ENCODE assay signal across 20 cellular contexts in genomic region chr7:8220376-8221106, GRCh38. TPM values are rescaled to one million over a fixed set of nuclear protein-coding genes. Genes with fewer than 3 reads are reported as not detected.
DNase-seq lines count a peak whose midpoint lies in the region; ATAC-seq and TF ChIP-seq lines count a peak whose summit lies in the region.
"Had no signal": no experiment of that assay in that cellular context is flagged by ENCODE, and none has a peak within 500 bp of the region (broad histone marks: within the 10 kb centered on the region; RNA-seq: fewer than 3 reads in every experiment).

No MANE protein-coding gene starts in this region.

- no peaks in the 10 kb centered on the region for H3K9me3 Mint-ChIP-seq in nephron progenitor cell
- H3K9me3 Mint-ChIP-seq in activated T-helper 2 cell treated with anti-CD3 and anti-CD28 coated beads, Interferon-gamma antibody, Interleukin-2, Interleukin-4, amounts not matched to agents 10 μg/mL and 5 μg/mL and 100 μg/mL, durations not matched to agents 14 hours and 24 hours and 36 hours, result no peaks in the 10 kb centered on the region
- H3K9me3 Mint-ChIP-seq: CD14-positive monocyte, IgD-negative memory B cell had no signal

- TF ChIP-seq CTCF in nephron progenitor cell (IDR thresholded peaks at IDR 0.05) (no peak), right lobe of liver (IDR thresholded peaks at IDR 0.05) (no peak)

- H3K36me3 ChIP-seq in right lobe of liver, result no peaks in the 10 kb centered on the region
- H3K36me3 ChIP-seq: SJSA1 had no signal

- no peak for DNase-seq in left ventricle myocardium superior
- DNase-seq in right cardiac atrium, result no peak
- peak in 17 of 61 donors; percentile 11 to 73 (median 33) for DNase-seq in caudate nucleus (lab: John Stamatoyannopoulos, UW)
- DNase-seq in nephron progenitor cell, result no peak
- DNase-seq in superior temporal gyrus (ENCODE audit: extremely low spot score), result peak; percentile 29
- no peak for DNase-seq in ACHN
- no peak for DNase-seq in right lobe of liver
- DNase-seq in activated T-helper 2 cell treated with anti-CD3 and anti-CD28 coated beads, Interferon-gamma antibody, Interleukin-2, Interleukin-4, amounts not matched to agents 10 μg/mL and 5 μg/mL and 100 μg/mL, durations not matched to agents 14 hours and 24 hours and 36 hours (ENCODE audit: low spot score), result no peak
- DNase-seq: DMS53, GF-D8, NCI-H1105, NCI-H146, NCI-H2029, NCI-H510A, NCI-H748 treated with DMSO at 0.1 percent for 48 hours had no signal

- no peaks in the 10 kb centered on the region for H3K36me3 Mint-ChIP-seq in nephron progenitor cell (ENCODE audit: low read depth)
- H3K36me3 Mint-ChIP-seq in activated T-helper 2 cell treated with anti-CD3 and anti-CD28 coated beads, Interferon-gamma antibody, Interleukin-2, Interleukin-4, amounts not matched to agents 10 μg/mL and 5 μg/mL and 100 μg/mL, durations not matched to agents 14 hours and 24 hours and 36 hours (ENCODE audit: low read depth), result no peaks in the 10 kb centered on the region
- H3K36me3 Mint-ChIP-seq: IgD-negative memory B cell had no signal

- intact Hi-C loops in left ventricle myocardium superior (cut with micrococcal nuclease), result loop anchor here (10.0 kb wide), 1 partner anchor 626 kb away; no protein-coding TSS in a partner anchor
- intact Hi-C loops in right cardiac atrium (cut with DNase I), result loop anchor here in 1 of 4 donors (10.0 kb wide), 1 partner anchor 74 kb away; no protein-coding TSS in a partner anchor
- intact Hi-C loops in right lobe of liver (cut with DNase I), result no loop called here
- intact Hi-C loops in activated T-helper 2 cell treated with anti-CD3 and anti-CD28 coated beads, Interferon-gamma antibody, Interleukin-2, Interleukin-4, amounts not matched to agents 10 μg/mL and 5 μg/mL and 100 μg/mL, durations not matched to agents 14 hours and 24 hours and 36 hours (cut with micrococcal nuclease), result no loop called here

- H3K4me3 Mint-ChIP-seq in nephron progenitor cell, result peak overlapping the region; percentile 42
- H3K4me3 Mint-ChIP-seq in activated T-helper 2 cell treated with anti-CD3 and anti-CD28 coated beads, Interferon-gamma antibody, Interleukin-2, Interleukin-4, amounts not matched to agents 10 μg/mL and 5 μg/mL and 100 μg/mL, durations not matched to agents 14 hours and 24 hours and 36 hours (ENCODE audit: low read depth), result no peak overlapping the region
- H3K4me3 Mint-ChIP-seq: B cell, CD14-positive monocyte, IgD-negative memory B cell had no signal

- peak overlapping the region; percentile 86 for H3K27ac Mint-ChIP-seq in nephron progenitor cell
- H3K27ac Mint-ChIP-seq in activated T-helper 2 cell treated with anti-CD3 and anti-CD28 coated beads, Interferon-gamma antibody, Interleukin-2, Interleukin-4, amounts not matched to agents 10 μg/mL and 5 μg/mL and 100 μg/mL, durations not matched to agents 14 hours and 24 hours and 36 hours, result no peak overlapping the region
- H3K27ac Mint-ChIP-seq: B cell, CD14-positive monocyte, IgD-negative memory B cell had no signal

- H3K9me3 ChIP-seq in right cardiac atrium (ENCODE audit: control insufficient read depth, low read length) (no peaks in the 10 kb centered on the region), right lobe of liver (no peaks in the 10 kb centered on the region)
- H3K9me3 ChIP-seq: SJSA1 had no signal

- H3K4me3 ChIP-seq in right cardiac atrium (ENCODE audit: low read length), result no peak overlapping the region
- no peak overlapping the region for H3K4me3 ChIP-seq in right lobe of liver
- H3K4me3 ChIP-seq: SJSA1 had no signal

- H3K27me3 ChIP-seq in right cardiac atrium (ENCODE audit: control insufficient read depth, insufficient read depth), result no peaks in the 10 kb centered on the region
- H3K27me3 ChIP-seq in right lobe of liver, result no peaks in the 10 kb centered on the region
- H3K27me3 ChIP-seq: SJSA1 had no signal

- WGBS in right cardiac atrium, result 85% methylated on average over 7 of the region's 7 CpGs
- WGBS in right lobe of liver (ENCODE audit: insufficient coverage, low coverage, low lambda C conversion rate, missing lambda C conversion rate), result 85% methylated on average over 7 of the region's 7 CpGs

- no peak overlapping the region for H3K27ac ChIP-seq in right cardiac atrium (ENCODE audit: low read length)
- peak overlapping the region; percentile 81 for H3K27ac ChIP-seq in caudate nucleus (ENCODE audit: low read depth, low read length)
- no peak overlapping the region for H3K27ac ChIP-seq in right lobe of liver
- H3K27ac ChIP-seq: SJSA1 had no signal

- ATAC-seq in left ventricle myocardium superior, result peak; percentile 63
- ATAC-seq in right cardiac atrium, result no peak
- ATAC-seq in right lobe of liver, result no peak
- ATAC-seq: Panc1 had no signal

- H3K4me1 Mint-ChIP-seq in nephron progenitor cell, result peaks cover 44% of the 10 kb centered on the region
- peaks cover 20% of the 10 kb centered on the region for H3K4me1 Mint-ChIP-seq in activated T-helper 2 cell treated with anti-CD3 and anti-CD28 coated beads, Interferon-gamma antibody, Interleukin-2, Interleukin-4, amounts not matched to agents 10 μg/mL and 5 μg/mL and 100 μg/mL, durations not matched to agents 14 hours and 24 hours and 36 hours (ENCODE audit: low read depth)

- H3K4me1 ChIP-seq in right cardiac atrium (ENCODE audit: control insufficient read depth, insufficient read depth, low read length) (no peaks in the 10 kb centered on the region), right lobe of liver (peaks cover 0 to 4% (median 0%) of the 10 kb centered on the region in 4 donors)
- H3K4me1 ChIP-seq: SJSA1 had no signal

- in situ Hi-C loops in ACHN (cut with HindIII; ENCODE audit: low pct_ligation_motif_present, low pct_unique_long_range_greater_than_20kb, low sequenced_read_pairs), result loop anchor here (25.0 kb wide), 1 partner anchor 583 kb away; the partner anchor contains the start of gene UMAD1

- H3K27me3 Mint-ChIP-seq in nephron progenitor cell (ENCODE audit: low read depth, poor library complexity), result no peaks in the 10 kb centered on the region
- H3K27me3 Mint-ChIP-seq in activated T-helper 2 cell treated with anti-CD3 and anti-CD28 coated beads, Interferon-gamma antibody, Interleukin-2, Interleukin-4, amounts not matched to agents 10 μg/mL and 5 μg/mL and 100 μg/mL, durations not matched to agents 14 hours and 24 hours and 36 hours (ENCODE audit: low read depth), result peaks cover 17% of the 10 kb centered on the region

- TF ChIP-seq POLR2A in right lobe of liver (IDR thresholded peaks at IDR 0.05), result no peak

RNA-seq across cellular contexts. Expression of gene ICA1, which starts 41.4 kb away (rescaled TPM):
- total RNA-seq in left ventricle myocardium superior (51.0 TPM), right cardiac atrium (10 to 100 TPM; 70.0 to 98.2 (median 73.7) TPM), right lobe of liver (10 to 100 TPM in 3 of 6 experiments, 1 to 10 TPM in 2, under 1 TPM in 1; 0.95 to 15.0 (median 7.3) TPM)
- 36.8 TPM for polyA plus RNA-seq in right cardiac atrium
- 3.9 and 4.8 TPM in 2 replicates for total RNA-seq in activated T-helper 2 cell treated with anti-CD3 and anti-CD28 coated beads, Interferon-gamma antibody, Interleukin-2, Interleukin-4, amounts not matched to agents 10 μg/mL and 5 μg/mL and 100 μg/mL, durations not matched to agents 14 hours and 24 hours and 36 hours
- total RNA-seq: B cell, SJSA1 had no signal
